Comparison of ENCODE assay signal across 1 cellular context in the genomic region with DNA sequence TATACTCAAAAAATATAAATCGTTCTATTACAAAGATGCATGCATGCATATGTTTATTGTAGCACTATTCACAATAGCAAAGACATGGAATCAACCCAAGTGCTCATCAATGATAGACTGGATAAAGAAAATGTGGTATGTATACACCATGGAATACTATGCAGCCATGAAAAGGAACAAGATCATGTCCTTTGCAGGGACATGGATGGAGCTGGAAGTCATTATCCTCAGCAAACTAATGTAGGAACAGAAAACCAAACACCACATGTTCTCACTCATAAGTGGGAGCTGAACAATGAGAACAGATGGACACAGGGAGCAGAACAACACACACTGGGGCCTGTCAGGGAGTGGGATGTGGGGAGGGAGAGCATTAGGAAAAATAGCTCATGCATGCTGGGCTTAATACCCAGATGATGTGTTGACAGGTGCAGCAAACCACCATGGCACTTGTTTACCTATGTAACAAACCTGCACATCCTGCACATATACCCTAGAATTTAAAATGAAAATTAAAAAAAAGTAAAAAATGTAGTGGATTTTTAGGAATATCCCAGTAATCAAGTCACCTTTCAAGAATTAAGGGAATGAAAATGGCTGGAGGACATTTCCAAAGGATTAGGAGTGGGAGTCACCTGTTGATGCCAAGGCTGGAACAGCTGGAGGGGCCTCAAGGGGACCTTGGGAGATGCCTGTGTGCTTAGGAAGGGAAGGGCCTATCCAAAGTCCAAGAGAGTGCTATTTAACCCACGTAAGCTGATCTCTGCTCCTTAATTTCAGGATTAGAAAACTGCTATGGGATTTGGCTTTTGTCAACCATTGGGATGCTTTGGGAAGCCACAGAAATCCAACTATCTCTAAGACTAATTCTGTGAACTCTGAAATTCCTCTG.
TF ChIP-seq lines count a peak whose summit lies in the region.

No MANE protein-coding gene starts in this region.

TF ChIP-seq in HEK293, 187 proteins besides CTCF, POLR2A, EP300 and RAD21:
- TF ChIP-seq, protein P1, sequence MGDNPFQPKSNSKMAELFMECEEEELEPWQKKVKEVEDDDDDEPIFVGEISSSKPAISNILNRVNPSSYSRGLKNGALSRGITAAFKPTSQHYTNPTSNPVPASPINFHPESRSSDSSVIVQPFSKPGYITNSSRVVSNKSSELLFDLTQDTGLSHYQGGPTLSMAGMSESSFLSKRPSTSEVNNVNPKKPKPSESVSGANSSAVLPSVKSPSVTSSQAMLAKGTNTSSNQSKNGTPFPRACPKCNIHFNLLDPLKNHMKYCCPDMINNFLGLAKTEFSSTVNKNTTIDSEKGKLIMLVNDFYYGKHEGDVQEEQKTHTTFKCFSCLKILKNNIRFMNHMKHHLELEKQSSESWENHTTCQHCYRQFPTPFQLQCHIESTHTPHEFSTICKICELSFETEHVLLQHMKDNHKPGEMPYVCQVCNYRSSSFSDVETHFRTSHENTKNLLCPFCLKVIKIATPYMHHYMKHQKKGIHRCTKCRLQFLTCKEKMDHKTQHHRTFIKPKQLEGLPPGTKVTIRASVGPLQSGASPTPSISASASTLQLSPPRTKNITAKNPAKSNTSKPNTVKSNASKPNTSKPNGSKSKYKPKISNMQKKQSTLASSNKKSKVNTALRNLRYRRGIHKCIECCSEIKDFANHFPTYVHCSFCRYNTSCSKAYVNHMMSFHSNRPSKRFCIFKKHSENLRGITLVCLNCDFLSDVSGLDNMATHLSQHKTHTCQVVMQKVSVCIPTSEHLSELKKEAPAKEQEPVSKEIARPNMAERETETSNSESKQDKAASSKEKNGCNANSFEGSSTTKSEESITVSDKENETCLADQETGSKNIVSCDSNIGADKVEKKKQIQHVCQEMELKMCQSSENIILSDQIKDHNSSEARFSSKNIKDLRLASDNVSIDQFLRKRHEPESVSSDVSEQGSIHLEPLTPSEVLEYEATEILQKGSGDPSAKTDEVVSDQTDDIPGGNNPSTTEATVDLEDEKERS (tag by site-specific recombination; IDR thresholded peaks at IDR 0.05): peak; percentile 84; the same call in 1 of the 2 replicates
- TF ChIP-seq ZNF146 (tag by site-specific recombination; IDR thresholded peaks at IDR 0.05) (peak; percentile 99), SCRT2 (tag by site-specific recombination; IDR thresholded peaks at IDR 0.05) (peak; percentile 78)
- TF ChIP-seq, protein P2, sequence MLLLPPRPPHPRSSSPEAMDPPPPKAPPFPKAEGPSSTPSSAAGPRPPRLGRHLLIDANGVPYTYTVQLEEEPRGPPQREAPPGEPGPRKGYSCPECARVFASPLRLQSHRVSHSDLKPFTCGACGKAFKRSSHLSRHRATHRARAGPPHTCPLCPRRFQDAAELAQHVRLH (tag by site-specific recombination; IDR thresholded peaks at IDR 0.05): peak; percentile 82
